ENCODE assay signal across 11 cellular contexts in genomic region chr12:47777741-47778558, GRCh38. TPM values are rescaled to one million over a fixed set of nuclear protein-coding genes. Genes with fewer than 3 reads are reported as not detected.
DNase-seq lines count a peak whose midpoint lies in the region; ATAC-seq and TF ChIP-seq lines count a peak whose summit lies in the region.
"Had no signal": no experiment of that assay in that cellular context is flagged by ENCODE, and none has a peak within 500 bp of the region (broad histone marks: within the 10 kb centered on the region; RNA-seq: fewer than 3 reads in every experiment).

No MANE protein-coding gene starts in this region.

- no peak for TF ChIP-seq POLR2A in suprapubic skin (IDR thresholded peaks at IDR 0.05)

- H3K27me3 Mint-ChIP-seq in activated CD8-positive, alpha-beta memory T cell treated with anti-CD3 and anti-CD28 coated beads, Interleukin-2, amount 10 ng/mL, durations not matched to agents 7 days and 5 days: no peaks in the 10 kb centered on the region
- H3K27me3 Mint-ChIP-seq: CD4-positive, alpha-beta memory T cell had no signal

- ATAC-seq in activated CD8-positive, alpha-beta memory T cell treated with anti-CD3 and anti-CD28 coated beads, Interleukin-2, amount 10 ng/mL, durations not matched to agents 7 days and 5 days: no peak
- no peak for ATAC-seq in HG02571 (IDR thresholded peaks at IDR 0.05; ENCODE audit: unreplicated experiment)

- H3K4me1 Mint-ChIP-seq in activated CD8-positive, alpha-beta memory T cell treated with anti-CD3 and anti-CD28 coated beads, Interleukin-2, amount 10 ng/mL, durations not matched to agents 7 days and 5 days: peaks cover 48% of the 10 kb centered on the region

- CTCF ChIA-PET in activated CD8-positive, alpha-beta memory T cell treated with anti-CD3 and anti-CD28 coated beads, Interleukin-2, amount 10 ng/mL, durations not matched to agents 7 days and 5 days (lab: Charles Lee): interaction anchor here (0.7 to 19.5 kb wide), 16 partner anchors 8 to 106 kb away, joined by 3 to 954 read pairs (median 9); partner anchors contain the start of genes ENDOU, RAPGEF3 and RPAP3

- H3K27ac Mint-ChIP-seq in activated CD8-positive, alpha-beta memory T cell treated with anti-CD3 and anti-CD28 coated beads, Interleukin-2, amount 10 ng/mL, durations not matched to agents 7 days and 5 days: peak overlapping the region; percentile 6

- no peak for TF ChIP-seq EP300 in suprapubic skin (IDR thresholded peaks at IDR 0.05)

- H3K36me3 ChIP-seq in suprapubic skin: peaks cover 9% of the 10 kb centered on the region

- no peak overlapping the region for H3K4me3 ChIP-seq in suprapubic skin

- H3K27me3 ChIP-seq in suprapubic skin: no peaks in the 10 kb centered on the region

- no peak for TF ChIP-seq CTCF in suprapubic skin (IDR thresholded peaks at IDR 0.05)

- peaks cover 5% of the 10 kb centered on the region for H3K36me3 Mint-ChIP-seq in activated CD8-positive, alpha-beta memory T cell treated with anti-CD3 and anti-CD28 coated beads, Interleukin-2, amount 10 ng/mL, durations not matched to agents 7 days and 5 days

- no peak for DNase-seq in activated CD8-positive, alpha-beta memory T cell treated with anti-CD3 and anti-CD28 coated beads, Interleukin-2, amount 10 ng/mL, durations not matched to agents 7 days and 5 days
- DNase-seq in activated CD8-positive, alpha-beta memory T cell treated with anti-CD3 and anti-CD28 coated beads, Interleukin-2, amount 50 U/mL, for 48 hours: no peak
- DNase-seq in SW480 (ENCODE audit: low spot score): peak; percentile 78
- peak; percentile 93 for DNase-seq in inferior parietal cortex (ENCODE audit: extremely low spot score)
- DNase-seq in suprapubic skin (ENCODE audit: low spot score in 2 of 2): peak in 1 of 2 donors; percentile 82
- DNase-seq in activated CD8-positive, alpha-beta memory T cell treated with anti-CD3 and anti-CD28 coated beads for 24 hours: no peak
- no peak for DNase-seq in effector CD8-positive, alpha-beta T cell (lab: John Stamatoyannopoulos, UW)
- DNase-seq: activated CD4-positive, CD25-positive, alpha-beta regulatory T cell treated with anti-CD3 and anti-CD28 coated beads, Interleukin-2, amount 50 U/mL, for 72 hours; CD4-positive, alpha-beta memory T cell had no signal

- 48% methylated on average over 9 of the region's 9 CpGs for WGBS in suprapubic skin

- H3K4me1 ChIP-seq in suprapubic skin: peaks cover 89% of the 10 kb centered on the region

- no peaks in the 10 kb centered on the region for H3K9me3 Mint-ChIP-seq in activated CD8-positive, alpha-beta memory T cell treated with anti-CD3 and anti-CD28 coated beads, Interleukin-2, amount 10 ng/mL, durations not matched to agents 7 days and 5 days (ENCODE audit: low read depth)
- H3K9me3 Mint-ChIP-seq: CD4-positive, alpha-beta memory T cell had no signal

- peak overlapping the region; percentile 67 for H3K27ac ChIP-seq in suprapubic skin

- H3K4me3 Mint-ChIP-seq in activated CD8-positive, alpha-beta memory T cell treated with anti-CD3 and anti-CD28 coated beads, Interleukin-2, amount 10 ng/mL, durations not matched to agents 7 days and 5 days: no peak overlapping the region
- H3K4me3 Mint-ChIP-seq: CD4-positive, alpha-beta memory T cell had no signal

- no peaks in the 10 kb centered on the region for H3K9me3 ChIP-seq in suprapubic skin

RNA-seq across cellular contexts. Expression of gene SLC48A1, which starts 4.9 kb away (rescaled TPM):
- total RNA-seq in activated CD8-positive, alpha-beta memory T cell treated with anti-CD3 and anti-CD28 coated beads, Interleukin-2, amount 10 ng/mL, durations not matched to agents 7 days and 5 days: 10 to 100 TPM; 13.9 to 18.5 TPM
- total RNA-seq in suprapubic skin: 10 to 100 TPM; 38.2 to 53.6 (median 44.7) TPM

RNA-seq across cellular contexts. Expression of gene RAPGEF3, which starts 19.3 kb away (rescaled TPM):
- total RNA-seq in activated CD8-positive, alpha-beta memory T cell treated with anti-CD3 and anti-CD28 coated beads, Interleukin-2, amount 10 ng/mL, durations not matched to agents 7 days and 5 days: 1 to 10 TPM; 1.5 to 1.9 TPM
- total RNA-seq in suprapubic skin: 10 to 100 TPM in 3 of 4 donors, 1 to 10 TPM in 1; 9.3 to 48.9 (median 20.0) TPM

RNA-seq across cellular contexts. Expression of gene HDAC7, which starts 41.8 kb away (rescaled TPM):
- 100 to 1,000 TPM; 226 to 284 TPM for total RNA-seq in activated CD8-positive, alpha-beta memory T cell treated with anti-CD3 and anti-CD28 coated beads, Interleukin-2, amount 10 ng/mL, durations not matched to agents 7 days and 5 days
- total RNA-seq in suprapubic skin: 100 to 1,000 TPM in 1 of 4 donors, 10 to 100 TPM in 3; 47.9 to 152 (median 76.2) TPM

RNA-seq across cellular contexts. Expression of gene ENDOU, which starts 52.7 kb away (rescaled TPM):
- total RNA-seq in activated CD8-positive, alpha-beta memory T cell treated with anti-CD3 and anti-CD28 coated beads, Interleukin-2, amount 10 ng/mL, durations not matched to agents 7 days and 5 days: not detected
- total RNA-seq in suprapubic skin: 10 to 100 TPM in 3 of 4 donors, 1 to 10 TPM in 1; 3.5 to 36.1 (median 20.8) TPM
- total RNA-seq: CD4-positive, alpha-beta memory T cell; lung microvascular endothelial cell had no signal

Comparison
In these comparisons a context has a peak if more than half of its experiments do, and no peak if none do; other contexts are left out.
1. DNase-seq: peak in SW480 (single experiment) and inferior parietal cortex (single experiment); none in activated CD8-positive, alpha-beta memory T cell treated with anti-CD3 and anti-CD28 coated beads, Interleukin-2, amount 10 ng/mL, durations not matched to agents 7 days and 5 days (single experiment), activated CD8-positive, alpha-beta memory T cell treated with anti-CD3 and anti-CD28 coated beads, Interleukin-2, amount 50 U/mL, for 48 hours (single experiment), activated CD8-positive, alpha-beta memory T cell treated with anti-CD3 and anti-CD28 coated beads for 24 hours (single experiment) and effector CD8-positive, alpha-beta T cell (single experiment).